2 cellular contexts compared by ENCODE assay signal in the genomic region with DNA sequence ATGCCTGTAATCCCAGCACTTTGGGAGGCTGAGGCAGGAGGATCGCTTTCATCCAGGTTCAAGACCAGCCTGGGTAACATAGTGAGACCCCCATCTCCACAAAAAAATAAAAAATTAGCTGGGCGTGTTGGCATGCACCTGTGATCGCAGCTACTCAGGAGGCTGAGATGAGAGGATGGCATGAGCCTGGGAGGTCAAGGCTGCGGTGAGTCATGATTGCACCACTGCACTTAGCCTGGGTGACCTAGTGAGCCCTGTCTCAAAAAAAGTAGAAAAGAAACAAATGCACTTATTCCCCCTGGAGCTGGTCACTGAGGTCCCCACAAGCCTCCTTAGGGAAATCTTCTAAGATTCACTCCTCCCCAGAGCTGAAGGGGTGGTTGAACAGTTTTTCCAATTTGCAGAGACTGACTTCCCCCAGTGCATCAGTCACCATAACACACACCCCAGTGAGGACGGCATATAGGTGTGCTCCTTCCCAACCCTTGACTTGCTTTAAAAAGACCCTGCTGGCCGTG.
TF ChIP-seq lines count a peak whose summit lies in the region.

No MANE protein-coding gene starts in this region.

TF ChIP-seq in SK-N-SH, 30 proteins besides CTCF, POLR2A, EP300 and RAD21:
- TF ChIP-seq, protein P1, sequence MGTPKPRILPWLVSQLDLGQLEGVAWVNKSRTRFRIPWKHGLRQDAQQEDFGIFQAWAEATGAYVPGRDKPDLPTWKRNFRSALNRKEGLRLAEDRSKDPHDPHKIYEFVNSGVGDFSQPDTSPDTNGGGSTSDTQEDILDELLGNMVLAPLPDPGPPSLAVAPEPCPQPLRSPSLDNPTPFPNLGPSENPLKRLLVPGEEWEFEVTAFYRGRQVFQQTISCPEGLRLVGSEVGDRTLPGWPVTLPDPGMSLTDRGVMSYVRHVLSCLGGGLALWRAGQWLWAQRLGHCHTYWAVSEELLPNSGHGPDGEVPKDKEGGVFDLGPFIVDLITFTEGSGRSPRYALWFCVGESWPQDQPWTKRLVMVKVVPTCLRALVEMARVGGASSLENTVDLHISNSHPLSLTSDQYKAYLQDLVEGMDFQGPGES (IDR thresholded peaks at IDR 0.05; ENCODE audit: low read depth, low read length): no peak
- no peak for TF ChIP-seq FOXM1 (IDR thresholded peaks at IDR 0.05; ENCODE audit: low read depth)
- TF ChIP-seq GATA2 (CRISPR knock-in tag; IDR thresholded peaks at IDR 0.05): no peak
- TF ChIP-seq TEAD4 (IDR thresholded peaks at IDR 0.05; ENCODE audit: borderline replicate concordance, insufficient read depth): no peak
- TF ChIP-seq YY1 (IDR thresholded peaks at IDR 0.05; ENCODE audit: low read depth): no peak

TF ChIP-seq in SK-N-SH treated with all-trans-retinoic acid at 6 μM for 48 hours, 23 proteins besides CTCF, POLR2A, EP300 and RAD21:
- TF ChIP-seq, protein P2, sequence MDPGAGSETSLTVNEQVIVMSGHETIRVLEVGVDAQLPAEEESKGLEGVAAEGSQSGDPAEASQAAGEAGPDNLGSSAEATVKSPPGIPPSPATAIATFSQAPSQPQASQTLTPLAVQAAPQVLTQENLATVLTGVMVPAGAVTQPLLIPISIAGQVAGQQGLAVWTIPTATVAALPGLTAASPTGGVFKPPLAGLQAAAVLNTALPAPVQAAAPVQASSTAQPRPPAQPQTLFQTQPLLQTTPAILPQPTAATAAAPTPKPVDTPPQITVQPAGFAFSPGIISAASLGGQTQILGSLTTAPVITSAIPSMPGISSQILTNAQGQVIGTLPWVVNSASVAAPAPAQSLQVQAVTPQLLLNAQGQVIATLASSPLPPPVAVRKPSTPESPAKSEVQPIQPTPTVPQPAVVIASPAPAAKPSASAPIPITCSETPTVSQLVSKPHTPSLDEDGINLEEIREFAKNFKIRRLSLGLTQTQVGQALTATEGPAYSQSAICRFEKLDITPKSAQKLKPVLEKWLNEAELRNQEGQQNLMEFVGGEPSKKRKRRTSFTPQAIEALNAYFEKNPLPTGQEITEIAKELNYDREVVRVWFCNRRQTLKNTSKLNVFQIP (CRISPR knock-in tag; IDR thresholded peaks at IDR 0.05; ENCODE audit: borderline replicate concordance, low read depth): no peak
- TF ChIP-seq ARNTL (CRISPR knock-in tag; IDR thresholded peaks at IDR 0.05; ENCODE audit: borderline replicate concordance, low read depth) (no peak), ZFP30 (CRISPR knock-in tag; IDR thresholded peaks at IDR 0.05) (no peak), SNAI2 (CRISPR knock-in tag; IDR thresholded peaks at IDR 0.05) (no peak), ESRRG (CRISPR knock-in tag; IDR thresholded peaks at IDR 0.05) (no peak), ISL1 (CRISPR knock-in tag; IDR thresholded peaks at IDR 0.05) (no peak), TCF4 (CRISPR knock-in tag; IDR thresholded peaks at IDR 0.05; ENCODE audit: borderline replicate concordance) (no peak), BACH2 (CRISPR knock-in tag; IDR thresholded peaks at IDR 0.05; ENCODE audit: borderline replicate concordance) (no peak), PPARA (CRISPR knock-in tag; IDR thresholded peaks at IDR 0.05; ENCODE audit: borderline replicate concordance) (no peak), CSDC2 (CRISPR knock-in tag; IDR thresholded peaks at IDR 0.05) (no peak)
- TF ChIP-seq, protein P3, sequence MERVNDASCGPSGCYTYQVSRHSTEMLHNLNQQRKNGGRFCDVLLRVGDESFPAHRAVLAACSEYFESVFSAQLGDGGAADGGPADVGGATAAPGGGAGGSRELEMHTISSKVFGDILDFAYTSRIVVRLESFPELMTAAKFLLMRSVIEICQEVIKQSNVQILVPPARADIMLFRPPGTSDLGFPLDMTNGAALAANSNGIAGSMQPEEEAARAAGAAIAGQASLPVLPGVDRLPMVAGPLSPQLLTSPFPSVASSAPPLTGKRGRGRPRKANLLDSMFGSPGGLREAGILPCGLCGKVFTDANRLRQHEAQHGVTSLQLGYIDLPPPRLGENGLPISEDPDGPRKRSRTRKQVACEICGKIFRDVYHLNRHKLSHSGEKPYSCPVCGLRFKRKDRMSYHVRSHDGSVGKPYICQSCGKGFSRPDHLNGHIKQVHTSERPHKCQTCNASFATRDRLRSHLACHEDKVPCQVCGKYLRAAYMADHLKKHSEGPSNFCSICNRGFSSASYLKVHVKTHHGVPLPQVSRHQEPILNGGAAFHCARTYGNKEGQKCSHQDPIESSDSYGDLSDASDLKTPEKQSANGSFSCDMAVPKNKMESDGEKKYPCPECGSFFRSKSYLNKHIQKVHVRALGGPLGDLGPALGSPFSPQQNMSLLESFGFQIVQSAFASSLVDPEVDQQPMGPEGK (CRISPR knock-in tag; IDR thresholded peaks at IDR 0.05; ENCODE audit: borderline replicate concordance): no peak
